Comparison of ENCODE assay signal across 24 cellular contexts in genomic region chr2:45895477-45895876, GRCh38.
A peak's percentile ranks its signal among the peaks of the same experiment; 100 is the strongest.
DNase-seq lines count a peak whose midpoint lies in the region; ATAC-seq and TF ChIP-seq lines count a peak whose summit lies in the region.
"Had no signal": no experiment of that assay in that cellular context is flagged by ENCODE, and none has a peak within 500 bp of the region (broad histone marks: within the 10 kb centered on the region; RNA-seq: fewer than 3 reads in every experiment).

No MANE protein-coding gene starts in this region.

- no peak overlapping the region for H2AFZ ChIP-seq in ACC112 (ENCODE audit: low read length, unreplicated experiment)

- no peaks in the 10 kb centered on the region for H3K79me2 ChIP-seq in ACC112 (ENCODE audit: control insufficient read depth, insufficient read depth, low read length, unreplicated experiment)

- H3K27me3 ChIP-seq in ACC112 (ENCODE audit: insufficient read depth, low read length) (no peaks in the 10 kb centered on the region), lower lobe of right lung (ENCODE audit: low read depth) (no peaks in the 10 kb centered on the region)
- H3K27me3 ChIP-seq: esophagus muscularis mucosa, uterus had no signal

- H3K4me3 ChIP-seq in ACC112 (ENCODE audit: low read depth, low read length) (no peak overlapping the region), lower lobe of right lung (no peak overlapping the region)
- H3K4me3 ChIP-seq: A549, esophagus muscularis mucosa, uterus had no signal

- H3K4me1 ChIP-seq in ACC112 (ENCODE audit: control insufficient read depth, insufficient read depth, low read length, unreplicated experiment) (peaks cover 22% of the 10 kb centered on the region), lower lobe of right lung (peaks cover 85% of the 10 kb centered on the region)
- H3K4me1 ChIP-seq: A549, Caco-2, uterus had no signal

- no peaks in the 10 kb centered on the region for H3K9me3 ChIP-seq in lower lobe of right lung
- H3K9me3 ChIP-seq: A549, Caco-2, esophagus muscularis mucosa, uterus had no signal

- 0 out of 2 replicates have a peak overlapping the region, but pooled peaks have one; percentile 7 for H3K27ac ChIP-seq in ACC112 (ENCODE audit: low read depth, low read length)
- H3K27ac ChIP-seq in lower lobe of right lung, result peak overlapping the region; percentile 20
- H3K27ac ChIP-seq: A549, esophagus muscularis mucosa, uterus had no signal

- ATAC-seq in lower lobe of right lung (no peak), GM21528 (IDR thresholded peaks at IDR 0.05; ENCODE audit: low FRiP score, unreplicated experiment) (no peak), GM19397 (IDR thresholded peaks at IDR 0.05; ENCODE audit: unreplicated experiment) (no peak)
- ATAC-seq: A549; left cardiac atrium; stimulated activated naive CD8-positive, alpha-beta T cell treated with anti-CD3 and anti-CD28 coated beads, Interleukin-15, amount 100 ng/mL, for 72 hours had no signal

- no peaks in the 10 kb centered on the region for H3K36me3 ChIP-seq in ACC112 (ENCODE audit: insufficient read depth, low read length)
- H3K36me3 ChIP-seq in lower lobe of right lung, result no peaks in the 10 kb centered on the region
- H3K36me3 ChIP-seq: esophagus muscularis mucosa, uterus had no signal

- intact Hi-C loops in lower lobe of right lung (cut with DNase I), result no loop called here

- no peak for TF ChIP-seq CTCF in lower lobe of right lung (IDR thresholded peaks at IDR 0.05)

- DNase-seq in GM04503 (ENCODE audit: low read depth) (peak; percentile 39), astrocyte of the hippocampus (ENCODE audit: low read depth, low spot score) (peak; percentile 86), lower lobe of right lung (no peak), inferior parietal cortex (ENCODE audit: extremely low spot score) (no peak)
- DNase-seq in effector CD4-positive, alpha-beta T cell, result no peak
- DNase-seq: activated CD4-positive, alpha-beta T cell treated with anti-CD3 and anti-CD28 coated beads, Interleukin-2, amount 10 ng/mL, durations not matched to agents 7 days and 5 days; activated naive CD4-positive, alpha-beta T cell treated with Interleukin-2 at 50 U/mL for 16 hours; activated T-cell treated with anti-CD3 and anti-CD28 coated beads for 4 hours; Caco-2; GDM1; H7; Karpas-422; left cardiac atrium; NCI-H1417; nucleus accumbens; right cardiac atrium; stimulated activated naive CD8-positive, alpha-beta T cell treated with anti-CD3 and anti-CD28 coated beads, Interleukin-15, amount 100 ng/mL, for 72 hours; T1000; uterus had no signal

Comparison
In these comparisons a context has a peak if more than half of its experiments do, and no peak if none do; other contexts are left out.
1. DNase-seq: peak in GM04503 (single experiment) and astrocyte of the hippocampus (single experiment); none in lower lobe of right lung (single experiment), inferior parietal cortex (single experiment) and effector CD4-positive, alpha-beta T cell (single experiment).